In the genomic region with DNA sequence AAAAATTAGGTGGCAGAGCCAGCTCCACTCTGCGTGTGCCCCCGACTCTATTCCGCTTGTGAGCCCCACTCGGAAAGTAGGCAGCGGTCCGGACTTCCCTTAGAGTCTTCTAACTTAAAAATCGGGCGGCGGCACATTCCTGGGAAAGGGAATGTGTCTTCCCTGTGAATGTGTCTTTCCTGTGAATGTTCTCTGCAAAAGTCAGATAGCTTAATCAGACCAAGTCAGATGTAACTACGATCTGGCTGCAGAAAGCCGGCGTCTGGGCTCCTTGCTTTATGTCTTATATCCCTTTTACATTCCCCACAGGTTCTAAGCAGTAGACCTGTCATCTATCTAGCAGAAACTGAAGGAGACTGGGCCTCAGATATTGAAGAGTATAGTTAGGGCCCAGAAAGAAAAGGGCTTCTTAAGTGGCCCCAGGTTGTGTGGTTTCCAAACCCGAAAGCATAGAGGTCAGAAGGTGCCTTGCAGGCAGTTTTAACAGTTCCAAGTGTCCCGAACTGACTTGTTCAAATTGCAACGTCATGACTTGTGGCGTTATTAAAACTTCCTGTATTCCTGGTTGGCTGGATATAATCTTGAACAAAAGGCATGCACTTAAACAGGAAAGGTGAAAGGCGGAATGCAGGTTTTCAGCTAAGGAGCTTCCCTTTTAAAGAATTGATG, we compare ENCODE assay signal across 8 cellular contexts. TPM values are rescaled to one million over a fixed set of nuclear protein-coding genes. Genes with fewer than 3 reads are reported as not detected.
DNase-seq lines count a peak whose midpoint lies in the region; ATAC-seq, FAIRE-seq and TF ChIP-seq lines count a peak whose summit lies in the region.

No MANE protein-coding gene starts in this region.

- H3K9me3 ChIP-seq in DOHH2 (ENCODE audit: control insufficient read depth, insufficient read depth, low read length) (no peaks in the 10 kb centered on the region), cardiac muscle cell (ENCODE audit: low read depth) (no peaks in the 10 kb centered on the region), pancreas (no peaks in the 10 kb centered on the region)

- intact Hi-C loops in pancreas (cut with DNase I) = no loop called here

- H3K4me3 Mint-ChIP-seq in activated naive CD8-positive, alpha-beta T cell = peak overlapping the region; percentile 99

- H3K27me3 Mint-ChIP-seq in activated naive CD8-positive, alpha-beta T cell = no peaks in the 10 kb centered on the region

- H3K36me3 ChIP-seq in DOHH2 (ENCODE audit: control insufficient read depth, low read length) (peaks cover 66% of the 10 kb centered on the region), cardiac muscle cell (no peaks in the 10 kb centered on the region), pancreas (no peaks in the 10 kb centered on the region)

- DNase-seq in MV-4-11 (lab: John Stamatoyannopoulos, UW) (peak; percentile 62), cardiac muscle cell (ENCODE audit: low read depth in 1 of 2, low spot score in 1 of 2) (peak; percentile 38 to 60), pancreas (peak in 3 of 6 donors; percentile 20 to 27 (median 20)), epidermal melanocyte (ENCODE audit: insufficient read length, low spot score) (no peak)

- whole genome bisulfite sequencing in pancreas, 2 donors = 0 to 1% methylated on average over 17 of the region's 17 CpGs

- peak overlapping the region; percentile 99 for H3K4me3 ChIP-seq in DOHH2 (ENCODE audit: low read length)
- peak overlapping the region; percentile 83 for H3K4me3 ChIP-seq in cardiac muscle cell
- H3K4me3 ChIP-seq in pancreas = peak overlapping the region; percentile 73 to 91 (median 86)

- H3K27me3 ChIP-seq in DOHH2 (ENCODE audit: control insufficient read depth, low read length) (no peaks in the 10 kb centered on the region), cardiac muscle cell (no peaks in the 10 kb centered on the region), pancreas (no peaks in the 10 kb centered on the region)

- FAIRE-seq in pancreas (lab: Jason Lieb, UNC) = no peak

- H3K27ac ChIP-seq in DOHH2 (ENCODE audit: low read depth, low read length) = peak overlapping the region; percentile 80
- peak overlapping the region; percentile 100 for H3K27ac ChIP-seq in cardiac muscle cell
- H3K27ac ChIP-seq in pancreas = peak overlapping the region; percentile 96 to 100 (median 100)

- no peaks in the 10 kb centered on the region for H3K9me2 ChIP-seq in DOHH2 (replicated peaks; ENCODE audit: control insufficient read depth, low read length)

- peaks cover 6% of the 10 kb centered on the region for H3K36me3 Mint-ChIP-seq in activated naive CD8-positive, alpha-beta T cell

- H3K9me3 Mint-ChIP-seq in activated naive CD8-positive, alpha-beta T cell (ENCODE audit: low read depth) = no peaks in the 10 kb centered on the region

- TF ChIP-seq CTCF in DOHH2 (IDR thresholded peaks at IDR 0.05; ENCODE audit: low read depth, low read length, poor library complexity, severe bottlenecking) (no peak), cardiac muscle cell (IDR thresholded peaks at IDR 0.05; ENCODE audit: low read depth, low read length) (no peak), pancreas (IDR thresholded peaks at IDR 0.05) (no peak)

- peak overlapping the region; percentile 87 for H3K4me2 ChIP-seq in DOHH2 (ENCODE audit: low read length)

- peaks cover 77% of the 10 kb centered on the region for H3K79me2 ChIP-seq in DOHH2 (ENCODE audit: control insufficient read depth, low read length)

- H4K20me1 ChIP-seq in DOHH2 (ENCODE audit: control insufficient read depth, insufficient read depth, low read depth, low read length) = no peaks in the 10 kb centered on the region

- H3K4me1 ChIP-seq in DOHH2 (ENCODE audit: control insufficient read depth, low read length) (peaks cover 68% of the 10 kb centered on the region), cardiac muscle cell (ENCODE audit: low read depth) (peaks cover 69% of the 10 kb centered on the region), pancreas (peaks cover 12 to 34% (median 16%) of the 10 kb centered on the region in 3 donors)

- peaks cover 74% of the 10 kb centered on the region for H3K4me1 Mint-ChIP-seq in activated naive CD8-positive, alpha-beta T cell (ENCODE audit: low read depth)

- H3K27ac Mint-ChIP-seq in activated naive CD8-positive, alpha-beta T cell = peak overlapping the region; percentile 93

- peak; percentile 31 for ATAC-seq in GM21447 (IDR thresholded peaks at IDR 0.05; ENCODE audit: unreplicated experiment)
- ATAC-seq in pancreas = peak; percentile 58 to 73 (median 65)
- ATAC-seq in HG03135 (IDR thresholded peaks at IDR 0.05; ENCODE audit: unreplicated experiment) = no peak

- peaks cover 17% of the 10 kb centered on the region for H3F3A ChIP-seq in DOHH2 (ENCODE audit: control insufficient read depth, insufficient read depth)

RNA-seq across cellular contexts. Expression of gene PHKB, which starts 0.6 kb away (rescaled TPM):
- total RNA-seq in cardiac muscle cell = 91.9 and 107 TPM in 2 replicates
- polyA plus RNA-seq in cardiac muscle cell = 84.2 and 101 TPM in 2 replicates
- 10 to 100 TPM; 23.3 to 46.4 (median 29.8) TPM for total RNA-seq in pancreas
- polyA plus RNA-seq in pancreas = 10 to 100 TPM; 13.3 to 24.6 TPM

RNA-seq across cellular contexts. Expression of gene ITFG1, which starts 0.9 kb away (rescaled TPM):
- 44.5 and 50.2 TPM in 2 replicates for total RNA-seq in cardiac muscle cell
- 118 and 134 TPM in 2 replicates for polyA plus RNA-seq in cardiac muscle cell
- total RNA-seq in pancreas = 10 to 100 TPM; 15.0 to 33.9 (median 21.2) TPM
- polyA plus RNA-seq in pancreas = 10 to 100 TPM in 1 of 2 donors, 1 to 10 TPM in 1; 5.9 to 27.4 TPM
